ENCODE assay signal across 8 cellular contexts in the genomic region with DNA sequence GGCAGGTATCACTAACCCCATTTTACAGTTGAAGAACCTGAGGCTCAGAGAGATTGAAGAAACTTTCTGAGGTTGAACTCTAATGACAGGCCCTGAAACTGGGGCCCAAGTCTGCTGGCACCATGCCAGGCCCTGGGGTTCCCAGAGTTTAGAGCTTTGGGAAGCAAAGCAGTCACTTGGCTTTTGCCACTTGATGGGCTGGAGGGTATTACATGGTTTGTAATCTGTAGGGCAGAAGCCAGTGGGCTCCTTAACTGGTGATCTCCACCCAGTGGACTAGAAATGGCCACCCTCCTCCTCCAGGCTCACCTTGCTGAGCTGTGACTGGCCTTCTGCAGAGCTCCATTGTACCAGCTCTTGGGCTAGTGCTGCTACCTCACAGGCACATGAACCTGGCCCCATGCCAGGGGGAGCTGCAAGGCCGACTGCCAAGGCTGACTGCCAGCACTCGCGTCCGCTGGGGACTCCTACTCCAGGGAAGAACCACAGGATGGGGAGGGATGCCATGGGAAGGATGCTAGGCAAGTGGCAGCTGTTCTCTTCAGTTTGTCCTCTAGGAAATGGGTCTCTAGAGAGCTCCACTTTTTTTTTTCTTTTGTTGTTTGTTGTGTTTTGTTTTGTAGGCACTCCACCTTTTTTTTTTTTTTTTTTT.
DNase-seq lines count a peak whose midpoint lies in the region; ATAC-seq, FAIRE-seq and TF ChIP-seq lines count a peak whose summit lies in the region.

No MANE protein-coding gene starts in this region.

- peaks cover 9% of the 10 kb centered on the region for H3K36me3 Mint-ChIP-seq in endothelial cell (ENCODE audit: low read depth, unreplicated experiment)

- FAIRE-seq in small intestine (lab: Jason Lieb, UNC) = no peak

- H3K9ac ChIP-seq in GM23248 = no peak overlapping the region

- intact Hi-C loops in cardiac septum (cut with DNase I) = no loop called here

- H3K4me1 Mint-ChIP-seq in endothelial cell (ENCODE audit: unreplicated experiment) = peaks cover 4% of the 10 kb centered on the region

- H2AFZ ChIP-seq in GM23248 = no peak overlapping the region

- H3K4me3 ChIP-seq in LNCaP clone FGC (ENCODE audit: low read depth, low read length) (no peak overlapping the region), small intestine (ENCODE audit: low read depth in 1 of 2, low read length in 2 of 2) (no peak overlapping the region), GM23248 (no peak overlapping the region)

- H3F3A ChIP-seq in GM23248 (ENCODE audit: insufficient read depth) = no peaks in the 10 kb centered on the region

- H4K20me1 ChIP-seq in GM23248 (ENCODE audit: insufficient read depth) = no peaks in the 10 kb centered on the region

- H3K79me2 ChIP-seq in GM23248 (ENCODE audit: insufficient read depth) = no peaks in the 10 kb centered on the region

- H3K4me1 ChIP-seq in small intestine (ENCODE audit: control insufficient read depth in 2 of 2, insufficient read depth in 1 of 2, low read depth in 1 of 2, low read length in 1 of 2) (no peaks in the 10 kb centered on the region), GM23248 (ENCODE audit: insufficient read depth) (no peaks in the 10 kb centered on the region)

- H3K27ac Mint-ChIP-seq in endothelial cell (ENCODE audit: unreplicated experiment) = no peak overlapping the region

- H3K4me3 Mint-ChIP-seq in endothelial cell (ENCODE audit: unreplicated experiment) = no peak overlapping the region

- H3K27me3 ChIP-seq in small intestine (ENCODE audit: control insufficient read depth in 2 of 2, insufficient read depth in 2 of 2, low read length in 2 of 2) (no peaks in the 10 kb centered on the region), GM23248 (replicated peaks; ENCODE audit: insufficient read depth) (no peaks in the 10 kb centered on the region)

- in situ Hi-C loops in GM23248 (cut with MboI) = no loop called here

- CTCF ChIA-PET in RWPE1 (lab: Yijun Ruan, JAX) = interaction anchor here (0.6 to 2.4 kb wide), 2 partner anchors 16 to 667 kb away, joined by 3 to 11 read pairs; no protein-coding TSS in a partner anchor

- TF ChIP-seq POLR2A in GM18505 (IDR thresholded peaks at IDR 0.05; ENCODE audit: borderline replicate concordance, extremely low read depth, insufficient read depth, insufficient read length) = no peak

- DNase-seq in LNCaP clone FGC (ENCODE audit: low read depth) (peak; percentile 72), RWPE1 (ENCODE audit: low spot score) (peak; percentile 65), cardiac septum (ENCODE audit: low spot score) (peak; percentile 92), small intestine (peak; percentile 40), endothelial cell (ENCODE audit: low spot score) (no peak), GM23248 (no peak)

- no peaks in the 10 kb centered on the region for H3K9me2 ChIP-seq in GM23248 (ENCODE audit: insufficient read depth)

- H3K27ac ChIP-seq in RWPE1 (peak overlapping the region; percentile 89), small intestine (ENCODE audit: low read depth in 1 of 2, low read length in 1 of 2) (no peak overlapping the region), GM23248 (no peak overlapping the region)

- no peak for TF ChIP-seq CTCF in LNCaP clone FGC (IDR thresholded peaks at IDR 0.05; ENCODE audit: control insufficient read depth, extremely low read depth, insufficient read depth)
- TF ChIP-seq CTCF in RWPE1 (conservative IDR thresholded peaks at IDR 0.05; ENCODE audit: low read depth) = no peak
- TF ChIP-seq CTCF in endothelial cell (IDR thresholded peaks at IDR 0.05; ENCODE audit: unreplicated experiment) = no peak

- POLR2A ChIA-PET in RWPE1 (lab: Yijun Ruan, JAX; ENCODE audit: low non-redundant PET) = interaction anchor here (0.6 to 0.7 kb wide), 3 partner anchors 60 to 139 kb away, joined by 3 to 7 read pairs (median 5); no protein-coding TSS in a partner anchor

- H3K9me3 ChIP-seq in small intestine (ENCODE audit: control insufficient read depth, low read depth) (no peaks in the 10 kb centered on the region), GM23248 (ENCODE audit: low read depth) (no peaks in the 10 kb centered on the region)

- WGBS in small intestine, 3 donors = 13 to 45% (median 35%) methylated on average over 4 of the region's 4 CpGs
- WGBS in GM23248 (ENCODE audit: low coverage in 1 of 2, low lambda C conversion rate in 2 of 2, missing lambda C conversion rate in 2 of 2), 2 experiments = 62 to 69% methylated on average over 4 of the region's 4 CpGs

- ATAC-seq in GM19351 (IDR thresholded peaks at IDR 0.05; ENCODE audit: unreplicated experiment) (no peak), GM18505 (IDR thresholded peaks at IDR 0.05; ENCODE audit: unreplicated experiment) (no peak)

- peaks cover 2% of the 10 kb centered on the region for H3K27me3 Mint-ChIP-seq in endothelial cell (ENCODE audit: unreplicated experiment)

- H3K9me3 Mint-ChIP-seq in endothelial cell (ENCODE audit: unreplicated experiment) = no peaks in the 10 kb centered on the region

- H3K36me3 ChIP-seq in small intestine (ENCODE audit: control insufficient read depth in 2 of 2, insufficient read depth in 2 of 2, low read length in 2 of 2) = peaks cover 2 to 5% of the 10 kb centered on the region in 2 donors
- H3K36me3 ChIP-seq in GM23248 (ENCODE audit: low read depth) = no peaks in the 10 kb centered on the region

- no peak overlapping the region for H3K4me2 ChIP-seq in GM23248 (ENCODE audit: unreplicated experiment)

Comparison
In these comparisons a context has a peak if more than half of its experiments do, and no peak if none do; other contexts are left out.
1. DNase-seq: peak in LNCaP clone FGC (single experiment), RWPE1 (single experiment), cardiac septum (single experiment) and small intestine (single experiment); none in endothelial cell (single experiment) and GM23248 (single experiment).